18 cellular contexts compared by ENCODE assay signal in genomic region chr3:178206554-178206953, GRCh38.
DNase-seq lines count a peak whose midpoint lies in the region; ATAC-seq and TF ChIP-seq lines count a peak whose summit lies in the region.
"Had no signal": no experiment of that assay in that cellular context is flagged by ENCODE, and none has a peak within 500 bp of the region (broad histone marks: within the 10 kb centered on the region; RNA-seq: fewer than 3 reads in every experiment).

No MANE protein-coding gene starts in this region.

- POLR2A ChIA-PET in WTC11 (lab: Charles Lee), result no interaction called here

- H3K27me3 Mint-ChIP-seq in WTC11 (ENCODE audit: low read depth), result no peaks in the 10 kb centered on the region

- H3K4me3 ChIP-seq in smooth muscle cell (no peak overlapping the region), coronary artery (no peak overlapping the region)
- H3K4me3 ChIP-seq: BLaER1, HAP-1, K562 had no signal

- H3K27ac Mint-ChIP-seq in WTC11, result no peak overlapping the region
- H3K27ac Mint-ChIP-seq: CD8-positive, alpha-beta T cell had no signal

- TF ChIP-seq CTCF in WTC11 (IDR thresholded peaks at IDR 0.05) (no peak), foreskin keratinocyte (conservative IDR thresholded peaks at IDR 0.05) (no peak), smooth muscle cell (IDR thresholded peaks at IDR 0.05; ENCODE audit: borderline replicate concordance, insufficient read depth, poor library complexity, severe bottlenecking) (no peak), coronary artery (IDR thresholded peaks at IDR 0.05) (no peak)

- H3K9me3 Mint-ChIP-seq in WTC11, result peaks cover 5% of the 10 kb centered on the region; the same call in 1 of the 2 replicates
- H3K9me3 Mint-ChIP-seq: CD8-positive, alpha-beta T cell had no signal

- H3K4me3 Mint-ChIP-seq in WTC11, result no peak overlapping the region
- H3K4me3 Mint-ChIP-seq: CD8-positive, alpha-beta T cell had no signal

- DNase-seq in NCI-H748 (lab: John Stamatoyannopoulos, UW; ENCODE audit: unreplicated experiment) (peak; percentile 2), NCI-H748 treated with DMSO at 0.1 percent for 48 hours (lab: John Stamatoyannopoulos, UW) (no peak), WTC11 (ENCODE audit: low spot score) (no peak), foreskin keratinocyte (peak in 1 of 2 donors; percentile 63), smooth muscle cell (lab: John Stamatoyannopoulos, UW; ENCODE audit: unreplicated experiment) (no peak), coronary artery (ENCODE audit: low spot score) (no peak)
- DNase-seq in stimulated activated CD4-positive, alpha-beta T cell treated with anti-CD3 and anti-CD28 coated beads, Interleukin-4, amount 100 ng/mL, for 24 hours, result no peak
- DNase-seq: CD8-positive, alpha-beta T cell; MV-4-11; NCI-H1417 treated with DMSO at 0.1 percent for 48 hours; NCI-H2081 treated with DMSO at 0.1 percent for 48 hours; NCI-H446; SHP77 treated with DMSO at 0.1 percent for 48 hours had no signal

- 65% methylated on average over 3 of the region's 3 CpGs for WGBS in smooth muscle cell (ENCODE audit: low lambda C conversion rate)

- H3K79me2 ChIP-seq in smooth muscle cell (ENCODE audit: low read depth), result no peaks in the 10 kb centered on the region

- H3K27me3 ChIP-seq in foreskin keratinocyte (no peaks in the 10 kb centered on the region), smooth muscle cell (ENCODE audit: low read depth) (no peaks in the 10 kb centered on the region)
- H3K27me3 ChIP-seq: BLaER1 had no signal

- H3K36me3 ChIP-seq in smooth muscle cell (ENCODE audit: low read depth), result no peaks in the 10 kb centered on the region
- H3K36me3 ChIP-seq: BLaER1, HAP-1 had no signal

- no peak overlapping the region for H3K27ac ChIP-seq in foreskin keratinocyte
- H3K27ac ChIP-seq in smooth muscle cell (ENCODE audit: low read depth), result no peak overlapping the region
- no peak overlapping the region for H3K27ac ChIP-seq in coronary artery
- H3K27ac ChIP-seq: BLaER1, HL-60 had no signal

- H3K9ac ChIP-seq in smooth muscle cell (ENCODE audit: low read depth), result no peak overlapping the region
- H3K9ac ChIP-seq: BLaER1 had no signal

- ATAC-seq in WTC11, result peak; percentile 48
- peak; percentile 14 for ATAC-seq in foreskin keratinocyte
- ATAC-seq in GM18868 (IDR thresholded peaks at IDR 0.05; ENCODE audit: unreplicated experiment), result no peak
- ATAC-seq: CD8-positive, alpha-beta T cell; K562 had no signal

- no peaks in the 10 kb centered on the region for H3F3A ChIP-seq in smooth muscle cell (ENCODE audit: low read depth)

- H3K4me1 Mint-ChIP-seq in WTC11, result peaks cover 39% of the 10 kb centered on the region

- H3K4me1 ChIP-seq in foreskin keratinocyte, result peaks cover 7% of the 10 kb centered on the region
- H3K4me1 ChIP-seq in smooth muscle cell (ENCODE audit: low read depth), result peaks cover 18% of the 10 kb centered on the region
- H3K4me1 ChIP-seq: HAP-1 had no signal

- H3K9me3 ChIP-seq in smooth muscle cell (replicated peaks; ENCODE audit: low read depth), result no peaks in the 10 kb centered on the region
- H3K9me3 ChIP-seq: BLaER1, HAP-1 had no signal

- no peaks in the 10 kb centered on the region for H3K36me3 Mint-ChIP-seq in WTC11
- H3K36me3 Mint-ChIP-seq: CD8-positive, alpha-beta T cell had no signal

- CTCF ChIA-PET in WTC11 (lab: Charles Lee), result no interaction called here

- H3K4me2 ChIP-seq in smooth muscle cell, result peak overlapping the region; percentile 17
- H3K4me2 ChIP-seq: BLaER1 had no signal

- no peaks in the 10 kb centered on the region for H4K20me1 ChIP-seq in smooth muscle cell (ENCODE audit: low read depth)
- H4K20me1 ChIP-seq: BLaER1 had no signal

- no peak overlapping the region for H2AFZ ChIP-seq in smooth muscle cell (ENCODE audit: low read depth)

TF ChIP-seq in WTC11, 78 proteins besides CTCF, POLR2A, EP300 and RAD21 (continues in another document):
- TF ChIP-seq ETV6 (CRISPR knock-in tag; IDR thresholded peaks at IDR 0.05), result no peak
- TF ChIP-seq NFYB (CRISPR knock-in tag; conservative IDR thresholded peaks at IDR 0.05; ENCODE audit: low read depth), result no peak
- no peak for TF ChIP-seq ARID4B (CRISPR knock-in tag; IDR thresholded peaks at IDR 0.05; ENCODE audit: borderline replicate concordance)
- TF ChIP-seq ZNF281 (CRISPR knock-in tag; IDR thresholded peaks at IDR 0.05), result no peak
- no peak for TF ChIP-seq ZNF425 (CRISPR knock-in tag; conservative IDR thresholded peaks at IDR 0.05)
- TF ChIP-seq IRF1 (CRISPR knock-in tag; IDR thresholded peaks at IDR 0.05), result no peak
- no peak for TF ChIP-seq ZNF416 (CRISPR knock-in tag; IDR thresholded peaks at IDR 0.05)
- no peak for TF ChIP-seq JAZF1 (CRISPR knock-in tag; IDR thresholded peaks at IDR 0.05)
